ENCODE assay signal across 8 cellular contexts in genomic region chr11:65133724-65134123, GRCh38. TPM values are rescaled to one million over a fixed set of nuclear protein-coding genes. Genes with fewer than 3 reads are reported as not detected.
A peak's percentile ranks its signal among the peaks of the same experiment; 100 is the strongest.
DNase-seq lines count a peak whose midpoint lies in the region; ATAC-seq and TF ChIP-seq lines count a peak whose summit lies in the region.

No MANE protein-coding gene starts in this region.

- intact Hi-C loops in activated CD4-positive, alpha-beta memory T cell treated with anti-CD3 and anti-CD28 coated beads for 36 hours (cut with micrococcal nuclease), result loop anchor here (1.0 to 10.0 kb wide), 5 partner anchors 11 to 131 kb away; partner anchors contain the start of genes CDCA5, FAU, MRPL49 and POLA2
- intact Hi-C loops in left ventricle myocardium inferior (cut with micrococcal nuclease), result no loop called here

- ATAC-seq in GM19035 (IDR thresholded peaks at IDR 0.05; ENCODE audit: unreplicated experiment) (peak; percentile 1), GM18867 (IDR thresholded peaks at IDR 0.05; ENCODE audit: unreplicated experiment) (no peak), GM21526 (IDR thresholded peaks at IDR 0.05; ENCODE audit: low FRiP score, unreplicated experiment) (no peak), HG03045 (IDR thresholded peaks at IDR 0.05; ENCODE audit: unreplicated experiment) (no peak)

- H3K27me3 ChIP-seq in left ventricle myocardium inferior (ENCODE audit: low read depth), result no peaks in the 10 kb centered on the region
- H3K27me3 ChIP-seq in skeletal muscle tissue (ENCODE audit: control insufficient read depth in 3 of 3, insufficient read depth in 3 of 3, low read length in 3 of 3), result no peaks in the 10 kb centered on the region

- CTCF ChIA-PET in activated CD4-positive, alpha-beta memory T cell treated with anti-CD3 and anti-CD28 coated beads for 36 hours (lab: Charles Lee), result interaction anchor here (1.3 to 4.1 kb wide), 3 partner anchors 9 to 22 kb away, joined by 4 to 24 read pairs (median 8); partner anchors contain the start of genes TM7SF2 and ZNHIT2

- H3K4me1 ChIP-seq in left ventricle myocardium inferior (peaks cover 35% of the 10 kb centered on the region), skeletal muscle tissue (ENCODE audit: control insufficient read depth in 3 of 3, insufficient read depth in 3 of 3, low read length in 3 of 3) (peaks cover 35 to 57% (median 35%) of the 10 kb centered on the region in 3 donors)

- H3K4me1 Mint-ChIP-seq in activated CD4-positive, alpha-beta memory T cell treated with anti-CD3 and anti-CD28 coated beads for 36 hours (ENCODE audit: low read depth), result peaks cover 31% of the 10 kb centered on the region

- H3K4me3 ChIP-seq in left ventricle myocardium inferior (peak overlapping the region; percentile 99), skeletal muscle tissue (ENCODE audit: low read length in 3 of 3) (peak overlapping the region; percentile 93 to 98 (median 94))

- peaks cover 9% of the 10 kb centered on the region for H3K36me3 Mint-ChIP-seq in activated CD4-positive, alpha-beta memory T cell treated with anti-CD3 and anti-CD28 coated beads for 36 hours

- TF ChIP-seq CTCF in left ventricle myocardium inferior (IDR thresholded peaks at IDR 0.05; ENCODE audit: borderline replicate concordance), result no peak

- H3K4me3 Mint-ChIP-seq in activated CD4-positive, alpha-beta memory T cell treated with anti-CD3 and anti-CD28 coated beads for 36 hours, result peak overlapping the region; percentile 99

- no peak for DNase-seq in activated CD4-positive, alpha-beta memory T cell treated with anti-CD3 and anti-CD28 coated beads for 36 hours
- DNase-seq in left ventricle myocardium inferior, result peak; percentile 39
- DNase-seq in UCSD-AML1 (lab: John Stamatoyannopoulos, UW; ENCODE audit: unreplicated experiment), result no peak

- H3K27ac ChIP-seq in left ventricle myocardium inferior (replicated peaks) (peak overlapping the region; percentile 100), skeletal muscle tissue (ENCODE audit: low read depth, low read length) (peak overlapping the region; percentile 100)

- peak overlapping the region; percentile 99 to 100 (median 99) for H3K9ac ChIP-seq in skeletal muscle tissue (ENCODE audit: low read depth in 1 of 3, low read length in 3 of 3)

- no peaks in the 10 kb centered on the region for H3K9me3 Mint-ChIP-seq in activated CD4-positive, alpha-beta memory T cell treated with anti-CD3 and anti-CD28 coated beads for 36 hours

- peak overlapping the region; percentile 99 for H3K27ac Mint-ChIP-seq in activated CD4-positive, alpha-beta memory T cell treated with anti-CD3 and anti-CD28 coated beads for 36 hours

- H3K9me3 ChIP-seq in left ventricle myocardium inferior (replicated peaks), result no peaks in the 10 kb centered on the region
- no peaks in the 10 kb centered on the region for H3K9me3 ChIP-seq in skeletal muscle tissue (ENCODE audit: control insufficient read depth in 3 of 3, low read length in 3 of 3)

- POLR2A ChIA-PET in activated CD4-positive, alpha-beta memory T cell treated with anti-CD3 and anti-CD28 coated beads for 36 hours (lab: Charles Lee), result interaction anchor here (1.0 to 2.9 kb wide), 4 partner anchors 12 to 128 kb away, joined by 6 to 32 read pairs (median 10); partner anchors contain the start of genes CAPN1, FAU, MRPL49 and POLA2

- H3K27me3 Mint-ChIP-seq in activated CD4-positive, alpha-beta memory T cell treated with anti-CD3 and anti-CD28 coated beads for 36 hours, result no peaks in the 10 kb centered on the region

- H3K36me3 ChIP-seq in left ventricle myocardium inferior, result peaks cover 44% of the 10 kb centered on the region
- H3K36me3 ChIP-seq in skeletal muscle tissue (ENCODE audit: control insufficient read depth in 3 of 3, insufficient read depth in 3 of 3, low read length in 3 of 3), result peaks cover 42 to 46% (median 42%) of the 10 kb centered on the region in 3 donors

RNA-seq across cellular contexts. Expression of gene SYVN1, which starts 0.6 kb away (rescaled TPM):
- 10 to 100 TPM; 24.5 to 26.2 TPM for total RNA-seq in activated CD4-positive, alpha-beta memory T cell treated with anti-CD3 and anti-CD28 coated beads for 36 hours
- total RNA-seq in left ventricle myocardium inferior (25.6 TPM), skeletal muscle tissue (19.8 TPM)

RNA-seq across cellular contexts. Expression of gene MRPL49, which starts 11.6 kb away (rescaled TPM):
- total RNA-seq in activated CD4-positive, alpha-beta memory T cell treated with anti-CD3 and anti-CD28 coated beads for 36 hours, result 10 to 100 TPM; 48.5 to 52.5 TPM
- total RNA-seq in left ventricle myocardium inferior (32.1 TPM), skeletal muscle tissue (21.4 TPM)

RNA-seq across cellular contexts. Expression of gene FAU, which starts 11.8 kb away (rescaled TPM):
- total RNA-seq in activated CD4-positive, alpha-beta memory T cell treated with anti-CD3 and anti-CD28 coated beads for 36 hours, result 1,000 to 10,000 TPM; 1,138 to 1,149 TPM
- total RNA-seq in left ventricle myocardium inferior, result 629 TPM
- total RNA-seq in skeletal muscle tissue, result 292 TPM

RNA-seq across cellular contexts. Expression of gene ZNHIT2, which starts 16.2 kb away (rescaled TPM):
- total RNA-seq in activated CD4-positive, alpha-beta memory T cell treated with anti-CD3 and anti-CD28 coated beads for 36 hours, result 1 to 10 TPM; 9.3 to 9.7 TPM
- total RNA-seq in left ventricle myocardium inferior (6.1 TPM), skeletal muscle tissue (4.2 TPM)

RNA-seq across cellular contexts. Expression of gene TM7SF2, which starts 22.1 kb away (rescaled TPM):
- total RNA-seq in activated CD4-positive, alpha-beta memory T cell treated with anti-CD3 and anti-CD28 coated beads for 36 hours, result 10 to 100 TPM; 19.2 to 21.0 TPM
- total RNA-seq in left ventricle myocardium inferior, result 56.7 TPM
- total RNA-seq in skeletal muscle tissue, result 8.4 TPM
